Comparison of ENCODE assay signal across 19 cellular contexts in the genomic region with DNA sequence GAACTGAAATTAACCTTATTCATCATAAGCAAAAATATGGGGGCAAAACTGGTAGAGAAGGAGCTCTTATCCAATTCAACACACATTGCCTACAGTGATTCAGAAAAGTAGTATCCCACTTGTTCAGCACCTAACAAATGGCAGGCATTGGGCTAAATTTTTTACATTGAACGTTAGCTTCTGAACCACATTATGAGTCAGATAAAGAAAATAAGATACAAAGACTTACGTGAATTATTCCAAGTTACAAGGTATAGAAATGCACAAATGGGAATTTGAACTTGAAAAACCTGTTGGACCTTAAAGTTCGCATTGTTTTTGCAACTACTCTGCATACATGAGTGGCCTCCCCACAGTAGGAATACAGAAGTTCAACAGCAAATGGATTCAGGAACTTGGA.
DNase-seq lines count a peak whose midpoint lies in the region; ATAC-seq, FAIRE-seq and TF ChIP-seq lines count a peak whose summit lies in the region.
"Had no signal": no experiment of that assay in that cellular context is flagged by ENCODE, and none has a peak within 500 bp of the region (broad histone marks: within the 10 kb centered on the region; RNA-seq: fewer than 3 reads in every experiment).

No MANE protein-coding gene starts in this region.

- H3K27me3 Mint-ChIP-seq in GM23338 (ENCODE audit: insufficient read depth, low read depth, poor library complexity): peaks cover 4% of the 10 kb centered on the region
- H3K27me3 Mint-ChIP-seq: CD4-positive, alpha-beta T cell had no signal

- H3K4me1 ChIP-seq in GM23338 (ENCODE audit: insufficient read depth) (peaks cover 25% of the 10 kb centered on the region), SJSA1 (replicated peaks) (peaks cover 50% of the 10 kb centered on the region)
- H3K4me1 ChIP-seq: Caco-2 had no signal

- no peak overlapping the region for H3K27ac ChIP-seq in GM23338 (ENCODE audit: low read depth)
- H3K27ac ChIP-seq in SJSA1: peak overlapping the region; percentile 99; the same call in 1 of the 2 replicates
- H3K27ac ChIP-seq: C4-2B, KMS-11 had no signal

- peaks cover 5% of the 10 kb centered on the region; the same call in 1 of the 2 replicates for H3K9me2 ChIP-seq in GM23338 (ENCODE audit: insufficient read depth)

- no peak overlapping the region for H3K27ac Mint-ChIP-seq in GM23338
- H3K27ac Mint-ChIP-seq: CD4-positive, alpha-beta T cell had no signal

- H3K9me3 ChIP-seq in SJSA1 (replicated peaks): peaks cover 3% of the 10 kb centered on the region
- H3K9me3 ChIP-seq: Caco-2 had no signal

- in situ Hi-C loops in astrocyte of the spinal cord (cut with HindIII; ENCODE audit: low sequenced_read_pairs): no loop called here
- in situ Hi-C loops in G401 (cut with HindIII; ENCODE audit: low sequenced_read_pairs): no loop called here

- ATAC-seq in GM23338: no peak
- ATAC-seq: HCT116 had no signal

- H3K79me2 ChIP-seq in GM23338 (replicated peaks; ENCODE audit: insufficient read depth): no peaks in the 10 kb centered on the region

- 0 out of 3 replicates have a peak, but pooled peaks cover 3% of the 10 kb centered on the region for H3K36me3 Mint-ChIP-seq in GM23338 (ENCODE audit: low read depth)

- TF ChIP-seq POLR2A in erythroblast (IDR thresholded peaks at IDR 0.05; ENCODE audit: low read length): no peak

- H3K9me3 Mint-ChIP-seq in GM23338: no peaks in the 10 kb centered on the region
- H3K9me3 Mint-ChIP-seq: CD4-positive, alpha-beta T cell had no signal

- DNase-seq in GM23338 (ENCODE audit: low spot score) (no peak), SJSA1 (ENCODE audit: low read depth in 1 of 2, low spot score in 2 of 2) (no peak), astrocyte of the spinal cord (ENCODE audit: low read depth, low spot score) (peak; percentile 60), iris pigment epithelial cell (ENCODE audit: low read depth) (peak; percentile 31), GM19239 (ENCODE audit: insufficient read length, low spot score) (no peak), AG20443 (ENCODE audit: low spot score) (no peak), G401 (ENCODE audit: low spot score) (no peak), erythroblast (lab: John Stamatoyannopoulos, UW) (no peak)
- DNase-seq: ACHN; AML-193; Caco-2; CD4-positive, alpha-beta T cell; GF-D8; GM23248 had no signal

- peak overlapping the region; percentile 18 for H3K4me2 ChIP-seq in GM23338
- H3K4me2 ChIP-seq: KMS-11 had no signal

- no peak overlapping the region for H2AFZ ChIP-seq in GM23338
- H2AFZ ChIP-seq: GM23248 had no signal

- TF ChIP-seq CTCF in GM23338 (conservative IDR thresholded peaks at IDR 0.05; ENCODE audit: low read depth in 2 of 2) (no peak), astrocyte of the spinal cord (IDR thresholded peaks at IDR 0.05; ENCODE audit: low read depth, low read length) (no peak)

- no peak overlapping the region for H3K4me3 ChIP-seq in GM23338
- no peak overlapping the region for H3K4me3 ChIP-seq in SJSA1
- no peak overlapping the region for H3K4me3 ChIP-seq in astrocyte of the spinal cord (ENCODE audit: low read depth, low read length)
- H3K4me3 ChIP-seq: GM23248 had no signal

- H3K4me3 Mint-ChIP-seq in GM23338: no peak overlapping the region
- H3K4me3 Mint-ChIP-seq: CD4-positive, alpha-beta T cell had no signal

- FAIRE-seq in GM19239 (lab: Jason Lieb, UNC): no peak
- FAIRE-seq: D721Med, H54 had no signal

- H3K4me1 Mint-ChIP-seq in GM23338: peaks cover 48% of the 10 kb centered on the region

- H3K36me3 ChIP-seq in GM23338 (ENCODE audit: insufficient read depth): no peaks in the 10 kb centered on the region
- H3K36me3 ChIP-seq in SJSA1: no peaks in the 10 kb centered on the region

- H4K20me1 ChIP-seq in GM23338 (replicated peaks; ENCODE audit: insufficient read depth): no peaks in the 10 kb centered on the region

- no peaks in the 10 kb centered on the region for H3F3A ChIP-seq in GM23338 (replicated peaks; ENCODE audit: low read depth)

- H3K27me3 ChIP-seq in GM23338 (ENCODE audit: insufficient read depth) (no peaks in the 10 kb centered on the region), SJSA1 (replicated peaks) (no peaks in the 10 kb centered on the region)

TF ChIP-seq in GM23338, 12 proteins besides CTCF, POLR2A, EP300 and RAD21 (continues in another document):
- TF ChIP-seq JUNB (IDR thresholded peaks at IDR 0.05; ENCODE audit: unreplicated experiment): no peak
- TF ChIP-seq ZNF331 (CRISPR knock-in tag; IDR thresholded peaks at IDR 0.05; ENCODE audit: low read depth): no peak
- no peak for TF ChIP-seq EZH2 (IDR thresholded peaks at IDR 0.05; ENCODE audit: low read depth, unreplicated experiment)
- TF ChIP-seq, protein P1, sequence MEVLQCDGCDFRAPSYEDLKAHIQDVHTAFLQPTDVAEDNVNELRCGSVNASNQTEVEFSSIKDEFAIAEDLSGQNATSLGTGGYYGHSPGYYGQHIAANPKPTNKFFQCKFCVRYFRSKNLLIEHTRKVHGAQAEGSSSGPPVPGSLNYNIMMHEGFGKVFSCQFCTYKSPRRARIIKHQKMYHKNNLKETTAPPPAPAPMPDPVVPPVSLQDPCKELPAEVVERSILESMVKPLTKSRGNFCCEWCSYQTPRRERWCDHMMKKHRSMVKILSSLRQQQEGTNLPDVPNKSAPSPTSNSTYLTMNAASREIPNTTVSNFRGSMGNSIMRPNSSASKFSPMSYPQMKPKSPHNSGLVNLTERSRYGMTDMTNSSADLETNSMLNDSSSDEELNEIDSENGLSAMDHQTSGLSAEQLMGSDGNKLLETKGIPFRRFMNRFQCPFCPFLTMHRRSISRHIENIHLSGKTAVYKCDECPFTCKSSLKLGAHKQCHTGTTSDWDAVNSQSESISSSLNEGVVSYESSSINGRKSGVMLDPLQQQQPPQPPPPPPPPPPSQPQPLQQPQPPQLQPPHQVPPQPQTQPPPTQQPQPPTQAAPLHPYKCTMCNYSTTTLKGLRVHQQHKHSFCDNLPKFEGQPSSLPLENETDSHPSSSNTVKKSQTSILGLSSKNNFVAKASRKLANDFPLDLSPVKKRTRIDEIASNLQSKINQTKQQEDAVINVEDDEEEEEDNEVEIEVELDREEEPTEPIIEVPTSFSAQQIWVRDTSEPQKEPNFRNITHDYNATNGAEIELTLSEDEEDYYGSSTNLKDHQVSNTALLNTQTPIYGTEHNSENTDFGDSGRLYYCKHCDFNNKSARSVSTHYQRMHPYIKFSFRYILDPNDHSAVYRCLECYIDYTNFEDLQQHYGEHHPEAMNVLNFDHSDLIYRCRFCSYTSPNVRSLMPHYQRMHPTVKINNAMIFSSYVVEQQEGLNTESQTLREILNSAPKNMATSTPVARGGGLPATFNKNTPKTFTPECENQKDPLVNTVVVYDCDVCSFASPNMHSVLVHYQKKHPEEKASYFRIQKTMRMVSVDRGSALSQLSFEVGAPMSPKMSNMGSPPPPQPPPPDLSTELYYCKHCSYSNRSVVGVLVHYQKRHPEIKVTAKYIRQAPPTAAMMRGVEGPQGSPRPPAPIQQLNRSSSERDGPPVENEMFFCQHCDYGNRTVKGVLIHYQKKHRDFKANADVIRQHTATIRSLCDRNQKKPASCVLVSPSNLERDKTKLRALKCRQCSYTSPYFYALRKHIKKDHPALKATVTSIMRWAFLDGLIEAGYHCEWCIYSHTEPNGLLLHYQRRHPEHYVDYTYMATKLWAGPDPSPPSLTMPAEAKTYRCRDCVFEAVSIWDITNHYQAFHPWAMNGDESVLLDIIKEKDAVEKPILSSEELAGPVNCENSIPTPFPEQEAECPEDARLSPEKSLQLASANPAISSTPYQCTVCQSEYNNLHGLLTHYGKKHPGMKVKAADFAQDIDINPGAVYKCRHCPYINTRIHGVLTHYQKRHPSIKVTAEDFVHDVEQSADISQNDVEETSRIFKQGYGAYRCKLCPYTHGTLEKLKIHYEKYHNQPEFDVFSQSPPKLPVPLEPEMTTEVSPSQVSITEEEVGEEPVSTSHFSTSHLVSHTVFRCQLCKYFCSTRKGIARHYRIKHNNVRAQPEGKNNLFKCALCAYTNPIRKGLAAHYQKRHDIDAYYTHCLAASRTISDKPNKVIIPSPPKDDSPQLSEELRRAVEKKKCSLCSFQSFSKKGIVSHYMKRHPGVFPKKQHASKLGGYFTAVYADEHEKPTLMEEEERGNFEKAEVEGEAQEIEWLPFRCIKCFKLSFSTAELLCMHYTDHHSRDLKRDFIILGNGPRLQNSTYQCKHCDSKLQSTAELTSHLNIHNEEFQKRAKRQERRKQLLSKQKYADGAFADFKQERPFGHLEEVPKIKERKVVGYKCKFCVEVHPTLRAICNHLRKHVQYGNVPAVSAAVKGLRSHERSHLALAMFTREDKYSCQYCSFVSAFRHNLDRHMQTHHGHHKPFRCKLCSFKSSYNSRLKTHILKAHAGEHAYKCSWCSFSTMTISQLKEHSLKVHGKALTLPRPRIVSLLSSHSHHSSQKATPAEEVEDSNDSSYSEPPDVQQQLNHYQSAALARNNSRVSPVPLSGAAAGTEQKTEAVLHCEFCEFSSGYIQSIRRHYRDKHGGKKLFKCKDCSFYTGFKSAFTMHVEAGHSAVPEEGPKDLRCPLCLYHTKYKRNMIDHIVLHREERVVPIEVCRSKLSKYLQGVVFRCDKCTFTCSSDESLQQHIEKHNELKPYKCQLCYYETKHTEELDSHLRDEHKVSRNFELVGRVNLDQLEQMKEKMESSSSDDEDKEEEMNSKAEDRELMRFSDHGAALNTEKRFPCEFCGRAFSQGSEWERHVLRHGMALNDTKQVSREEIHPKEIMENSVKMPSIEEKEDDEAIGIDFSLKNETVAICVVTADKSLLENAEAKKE (CRISPR knock-in tag; IDR thresholded peaks at IDR 0.05): no peak
- TF ChIP-seq, protein P2, sequence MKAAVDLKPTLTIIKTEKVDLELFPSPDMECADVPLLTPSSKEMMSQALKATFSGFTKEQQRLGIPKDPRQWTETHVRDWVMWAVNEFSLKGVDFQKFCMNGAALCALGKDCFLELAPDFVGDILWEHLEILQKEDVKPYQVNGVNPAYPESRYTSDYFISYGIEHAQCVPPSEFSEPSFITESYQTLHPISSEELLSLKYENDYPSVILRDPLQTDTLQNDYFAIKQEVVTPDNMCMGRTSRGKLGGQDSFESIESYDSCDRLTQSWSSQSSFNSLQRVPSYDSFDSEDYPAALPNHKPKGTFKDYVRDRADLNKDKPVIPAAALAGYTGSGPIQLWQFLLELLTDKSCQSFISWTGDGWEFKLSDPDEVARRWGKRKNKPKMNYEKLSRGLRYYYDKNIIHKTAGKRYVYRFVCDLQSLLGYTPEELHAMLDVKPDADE (IDR thresholded peaks at IDR 0.05): no peak
- no peak for TF ChIP-seq EZH2phosphoT487 (IDR thresholded peaks at IDR 0.05; ENCODE audit: unreplicated experiment)
- no peak for TF ChIP-seq STAT1 (IDR thresholded peaks at IDR 0.05; ENCODE audit: unreplicated experiment)

Comparison
In these comparisons a context has a peak if more than half of its experiments do, and no peak if none do; other contexts are left out.
1. DNase-seq: peak in astrocyte of the spinal cord (single experiment) and iris pigment epithelial cell (single experiment); none in GM23338 (single experiment), SJSA1 (0 of 2), GM19239 (single experiment), AG20443 (single experiment), G401 (single experiment) and erythroblast (0 of 2).